ENCODE assay signal across 9 cellular contexts in the genomic region with DNA sequence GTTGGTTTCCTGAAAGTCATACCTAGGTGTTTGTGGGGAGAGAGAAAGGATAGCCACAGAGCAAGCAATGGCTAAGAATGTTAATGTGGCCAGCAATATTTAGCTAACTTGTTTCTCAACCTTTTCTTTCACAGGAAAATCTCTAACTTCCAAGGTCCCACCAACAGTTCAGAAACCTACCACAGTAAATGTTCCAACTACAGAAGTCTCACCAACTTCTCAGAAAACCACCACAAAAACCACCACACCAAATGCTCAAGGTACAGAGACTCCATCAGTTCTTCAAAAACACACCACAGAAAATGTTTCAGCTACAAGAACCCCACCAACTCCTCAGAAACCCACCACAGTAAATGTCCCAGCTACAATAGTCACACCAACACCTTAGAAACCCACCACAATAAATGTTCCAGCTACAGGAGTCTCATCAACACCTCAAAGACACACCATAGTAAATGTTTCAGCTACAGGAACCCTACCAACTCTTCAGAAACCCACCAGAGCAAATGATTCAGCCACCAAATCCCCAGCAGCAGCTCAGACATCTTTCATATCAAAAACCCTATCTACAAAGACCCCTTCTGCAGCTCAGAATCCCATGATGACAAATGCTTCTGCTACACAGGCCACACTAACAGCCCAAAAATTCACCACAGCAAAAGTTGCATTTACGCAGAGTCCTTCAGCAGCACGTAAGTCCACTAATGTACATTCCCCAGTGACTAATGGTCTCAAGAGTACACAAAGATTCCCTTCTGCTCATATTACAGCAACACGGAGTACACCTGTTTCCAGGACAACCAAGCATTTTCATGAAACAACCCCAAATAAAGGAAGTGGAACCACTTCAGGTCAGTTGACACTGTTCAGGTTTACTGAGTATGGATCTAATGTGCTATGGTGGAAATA. TPM values are rescaled to one million over a fixed set of nuclear protein-coding genes. Genes with fewer than 3 reads are reported as not detected.
DNase-seq lines count a peak whose midpoint lies in the region; ATAC-seq and TF ChIP-seq lines count a peak whose summit lies in the region.
"Had no signal": no experiment of that assay in that cellular context is flagged by ENCODE, and none has a peak within 500 bp of the region (broad histone marks: within the 10 kb centered on the region; RNA-seq: fewer than 3 reads in every experiment).

No MANE protein-coding gene starts in this region.

- H4K91ac ChIP-seq in trophoblast cell (ENCODE audit: low read depth, low read length) = no peak overlapping the region

- peaks cover 3 to 6% of the 10 kb centered on the region in 2 experiments for H3K36me3 ChIP-seq in trophoblast cell (ENCODE audit: control insufficient read depth in 1 of 2, insufficient read depth in 2 of 2, low read length in 2 of 2)

- no peak overlapping the region for H2AK5ac ChIP-seq in trophoblast cell (ENCODE audit: low read length)

- ATAC-seq in GM21528 (IDR thresholded peaks at IDR 0.05; ENCODE audit: low FRiP score, unreplicated experiment) = peak; percentile 61

- H3K79me1 ChIP-seq in trophoblast cell (ENCODE audit: low read length) = no peaks in the 10 kb centered on the region

- H3K4me1 ChIP-seq in trophoblast cell (ENCODE audit: control insufficient read depth in 1 of 2, insufficient read depth in 2 of 2, low read length in 2 of 2) = no peaks in the 10 kb centered on the region

- peaks cover 83% of the 10 kb centered on the region for H3K4me1 Mint-ChIP-seq in activated naive CD8-positive, alpha-beta T cell (ENCODE audit: low read depth)

- no peak overlapping the region for H2BK120ac ChIP-seq in trophoblast cell (ENCODE audit: insufficient read depth, low read length, poor library complexity)

- H3K9ac ChIP-seq in trophoblast cell (ENCODE audit: low read length) = no peak overlapping the region

- no peak for TF ChIP-seq CTCF in GM13976 (IDR thresholded peaks at IDR 0.05; ENCODE audit: borderline replicate concordance, control extremely low read depth, extremely low read depth, insufficient read depth, missing control alignments)

- no peak overlapping the region for H3K4me2 ChIP-seq in trophoblast cell (ENCODE audit: low read length)

- H3K4me3 ChIP-seq in trophoblast cell (ENCODE audit: low read depth, low read length) = no peak overlapping the region

- no peaks in the 10 kb centered on the region for H3K27me3 ChIP-seq in trophoblast cell (ENCODE audit: insufficient read depth, low read length)

- H3K4ac ChIP-seq in trophoblast cell (ENCODE audit: low read depth, low read length) = no peak overlapping the region

- H4K12ac ChIP-seq in trophoblast cell (ENCODE audit: low read depth, low read length) = no peak overlapping the region

- no CpG with 5 or more reads among the region's 3 CpGs for WGBS in trophoblast cell (ENCODE audit: extremely low coverage, insufficient coverage, insufficient read length)

- H3K23ac ChIP-seq in trophoblast cell (ENCODE audit: low read length) = no peak overlapping the region

- in situ Hi-C loops in GM13976 (cut with MboI; ENCODE audit: low sequenced_read_pairs, unreplicated experiment) (no loop called here), KBM-7 (cut with MboI; ENCODE audit: low pct_unique_long_range_greater_than_20kb, low sequenced_read_pairs) (no loop called here)

- H3K79me2 ChIP-seq in trophoblast cell (ENCODE audit: control insufficient read depth, insufficient read depth, low read length, poor library complexity) = no peaks in the 10 kb centered on the region

- peaks cover 50% of the 10 kb centered on the region for H3K36me3 Mint-ChIP-seq in activated naive CD8-positive, alpha-beta T cell

- no peak overlapping the region for H2AFZ ChIP-seq in trophoblast cell (ENCODE audit: insufficient read depth, low read length, poor library complexity)

- peak overlapping the region; percentile 78 for H3K4me3 Mint-ChIP-seq in activated naive CD8-positive, alpha-beta T cell

- H3K9me3 Mint-ChIP-seq in activated naive CD8-positive, alpha-beta T cell (ENCODE audit: low read depth) = peaks cover 22% of the 10 kb centered on the region

- no peaks in the 10 kb centered on the region for H3K27me3 Mint-ChIP-seq in activated naive CD8-positive, alpha-beta T cell

- no peak overlapping the region for H4K8ac ChIP-seq in trophoblast cell (ENCODE audit: low read depth, low read length)

- no peak overlapping the region for H3K18ac ChIP-seq in trophoblast cell (ENCODE audit: low read length)

- no peak overlapping the region for H3K14ac ChIP-seq in trophoblast cell (ENCODE audit: low read length)

- no peak overlapping the region for H2BK5ac ChIP-seq in trophoblast cell (ENCODE audit: low read depth, low read length, poor library complexity)

- DNase-seq in GM13976 (ENCODE audit: low spot score) (peak; percentile 44), KBM-7 (peak; percentile 40), trophoblast cell (peak; percentile 45 to 73), retina (no peak), NCI-H345 (lab: John Stamatoyannopoulos, UW) (no peak), hippocampal formation (lab: John Stamatoyannopoulos, UW) (no peak)
- DNase-seq: left cardiac atrium had no signal

- H3K9me3 ChIP-seq in trophoblast cell (ENCODE audit: insufficient read depth, low read depth, low read length) = no peaks in the 10 kb centered on the region

- H3K27ac Mint-ChIP-seq in activated naive CD8-positive, alpha-beta T cell = peak overlapping the region; percentile 94

- H3K27ac ChIP-seq in trophoblast cell (ENCODE audit: low read depth, low read length) = no peak overlapping the region

- H2BK12ac ChIP-seq in trophoblast cell (ENCODE audit: low read length) = no peak overlapping the region

RNA-seq across cellular contexts. Expression of gene CD55, which starts 15.3 kb away (rescaled TPM):
- 174 and 177 TPM in 2 replicates for polyA plus RNA-seq in trophoblast cell (2013)

Comparison
In these comparisons a context has a peak if more than half of its experiments do, and no peak if none do; other contexts are left out.
1. DNase-seq: peak in GM13976 (single experiment), KBM-7 (single experiment) and trophoblast cell (2 of 2); none in retina (single experiment), NCI-H345 (single experiment) and hippocampal formation (0 of 2).